Comparison of ENCODE assay signal across 10 cellular contexts in genomic region chr2:161576421-161576820, GRCh38. TPM values are rescaled to one million over a fixed set of nuclear protein-coding genes. Genes with fewer than 3 reads are reported as not detected.
DNase-seq lines count a peak whose midpoint lies in the region; ATAC-seq, FAIRE-seq and TF ChIP-seq lines count a peak whose summit lies in the region.
"Had no signal": no experiment of that assay in that cellular context is flagged by ENCODE, and none has a peak within 500 bp of the region (broad histone marks: within the 10 kb centered on the region; RNA-seq: fewer than 3 reads in every experiment).

No MANE protein-coding gene starts in this region.

- FAIRE-seq in GM19239 (lab: Jason Lieb, UNC): peak; percentile 42

- H3K79me2 ChIP-seq in DOHH2 (ENCODE audit: control insufficient read depth, low read length): no peaks in the 10 kb centered on the region

- H3K27ac ChIP-seq in DOHH2 (ENCODE audit: low read depth, low read length): no peak overlapping the region
- H3K27ac ChIP-seq: HL-60 had no signal

- no peak overlapping the region for H3K4me2 ChIP-seq in DOHH2 (ENCODE audit: low read length)

- no peaks in the 10 kb centered on the region for H3K27me3 ChIP-seq in DOHH2 (ENCODE audit: control insufficient read depth, low read length)

- CTCF ChIA-PET in WTC11 (lab: Charles Lee): interaction anchor here (0.6 to 1.2 kb wide), 8 partner anchors 24 to 850 kb away, joined by 3 to 6 read pairs (median 3); partner anchors contain the start of gene TBR1

- no peaks in the 10 kb centered on the region for H3K36me3 Mint-ChIP-seq in WTC11
- no peaks in the 10 kb centered on the region for H3K36me3 Mint-ChIP-seq in activated T-helper 2 cell treated with anti-CD3 and anti-CD28 coated beads, Interferon-gamma antibody, Interleukin-2, Interleukin-4, amounts not matched to agents 10 μg/mL and 5 μg/mL and 100 μg/mL, durations not matched to agents 14 hours and 24 hours and 36 hours (ENCODE audit: low read depth)

- H3K27ac Mint-ChIP-seq in WTC11: no peak overlapping the region
- no peak overlapping the region for H3K27ac Mint-ChIP-seq in activated T-helper 2 cell treated with anti-CD3 and anti-CD28 coated beads, Interferon-gamma antibody, Interleukin-2, Interleukin-4, amounts not matched to agents 10 μg/mL and 5 μg/mL and 100 μg/mL, durations not matched to agents 14 hours and 24 hours and 36 hours

- ATAC-seq in HG03139 (IDR thresholded peaks at IDR 0.05; ENCODE audit: unreplicated experiment): peak; percentile 77
- peak; percentile 100 for ATAC-seq in WTC11

- no peaks in the 10 kb centered on the region for H3K36me3 ChIP-seq in DOHH2 (ENCODE audit: control insufficient read depth, low read length)

- no peak overlapping the region for H3K4me3 Mint-ChIP-seq in WTC11
- no peak overlapping the region for H3K4me3 Mint-ChIP-seq in activated T-helper 2 cell treated with anti-CD3 and anti-CD28 coated beads, Interferon-gamma antibody, Interleukin-2, Interleukin-4, amounts not matched to agents 10 μg/mL and 5 μg/mL and 100 μg/mL, durations not matched to agents 14 hours and 24 hours and 36 hours (ENCODE audit: low read depth)

- H3K4me1 ChIP-seq in DOHH2 (ENCODE audit: control insufficient read depth, low read length): no peaks in the 10 kb centered on the region

- POLR2A ChIA-PET in WTC11 (lab: Charles Lee): no interaction called here

- H3K27me3 Mint-ChIP-seq in WTC11 (ENCODE audit: low read depth): no peaks in the 10 kb centered on the region
- peaks cover 8% of the 10 kb centered on the region for H3K27me3 Mint-ChIP-seq in activated T-helper 2 cell treated with anti-CD3 and anti-CD28 coated beads, Interferon-gamma antibody, Interleukin-2, Interleukin-4, amounts not matched to agents 10 μg/mL and 5 μg/mL and 100 μg/mL, durations not matched to agents 14 hours and 24 hours and 36 hours (ENCODE audit: low read depth)

- no peaks in the 10 kb centered on the region for H3F3A ChIP-seq in DOHH2 (ENCODE audit: control insufficient read depth, insufficient read depth)

- TF ChIP-seq CTCF in DOHH2 (IDR thresholded peaks at IDR 0.05; ENCODE audit: low read depth, low read length, poor library complexity, severe bottlenecking) (peak; percentile 46), WTC11 (IDR thresholded peaks at IDR 0.05) (peak; percentile 60)

- intact Hi-C loops in activated T-helper 2 cell treated with anti-CD3 and anti-CD28 coated beads, Interferon-gamma antibody, Interleukin-2, Interleukin-4, amounts not matched to agents 10 μg/mL and 5 μg/mL and 100 μg/mL, durations not matched to agents 14 hours and 24 hours and 36 hours (cut with micrococcal nuclease): no loop called here

- DNase-seq in GM19239 (ENCODE audit: insufficient read length, low spot score) (peak; percentile 9), WTC11 (ENCODE audit: low spot score) (peak; percentile 70), ecto neural progenitor cell (ENCODE audit: low spot score) (no peak), kidney glomerular epithelial cell (lab: John Stamatoyannopoulos, UW) (no peak), globus pallidus (ENCODE audit: low spot score) (no peak)
- no peak for DNase-seq in activated T-helper 2 cell treated with anti-CD3 and anti-CD28 coated beads, Interferon-gamma antibody, Interleukin-2, Interleukin-4, amounts not matched to agents 10 μg/mL and 5 μg/mL and 100 μg/mL, durations not matched to agents 14 hours and 24 hours and 36 hours (ENCODE audit: low spot score)
- DNase-seq: activated effector memory CD4-positive, alpha-beta T cell treated with Interleukin-2 at 50 U/mL for 16 hours had no signal

- no peak overlapping the region for H3K4me3 ChIP-seq in DOHH2 (ENCODE audit: low read length)

- no peaks in the 10 kb centered on the region for H3K9me3 ChIP-seq in DOHH2 (ENCODE audit: control insufficient read depth, insufficient read depth, low read length)

- peaks cover 7% of the 10 kb centered on the region; the same call in 1 of the 2 replicates for H3K9me3 Mint-ChIP-seq in WTC11
- no peaks in the 10 kb centered on the region for H3K9me3 Mint-ChIP-seq in activated T-helper 2 cell treated with anti-CD3 and anti-CD28 coated beads, Interferon-gamma antibody, Interleukin-2, Interleukin-4, amounts not matched to agents 10 μg/mL and 5 μg/mL and 100 μg/mL, durations not matched to agents 14 hours and 24 hours and 36 hours

- no peaks in the 10 kb centered on the region for H3K9me2 ChIP-seq in DOHH2 (replicated peaks; ENCODE audit: control insufficient read depth, low read length)

- no peaks in the 10 kb centered on the region for H4K20me1 ChIP-seq in DOHH2 (ENCODE audit: control insufficient read depth, insufficient read depth, low read depth, low read length)

- H3K4me1 Mint-ChIP-seq in WTC11: peaks cover 11% of the 10 kb centered on the region
- no peaks in the 10 kb centered on the region for H3K4me1 Mint-ChIP-seq in activated T-helper 2 cell treated with anti-CD3 and anti-CD28 coated beads, Interferon-gamma antibody, Interleukin-2, Interleukin-4, amounts not matched to agents 10 μg/mL and 5 μg/mL and 100 μg/mL, durations not matched to agents 14 hours and 24 hours and 36 hours (ENCODE audit: low read depth)

TF ChIP-seq in WTC11, 78 proteins besides CTCF, POLR2A, EP300 and RAD21:
- 0 out of 2 replicates have a peak, but pooled peaks have one; percentile 18 for TF ChIP-seq SP1 (CRISPR knock-in tag; conservative IDR thresholded peaks at IDR 0.05)
- no peak for TF ChIP-seq E2F4 (CRISPR knock-in tag; IDR thresholded peaks at IDR 0.05; ENCODE audit: borderline replicate concordance, low read depth)

RNA-seq across cellular contexts. Expression of gene SLC4A10, which starts 47.8 kb away (rescaled TPM):
- total RNA-seq in WTC11 (2021): 0.16 to 0.50 TPM (median 0.31 TPM) in 3 replicates
- 0.23 and 0.39 TPM in 2 replicates for total RNA-seq in activated T-helper 2 cell treated with anti-CD3 and anti-CD28 coated beads, Interferon-gamma antibody, Interleukin-2, Interleukin-4, amounts not matched to agents 10 μg/mL and 5 μg/mL and 100 μg/mL, durations not matched to agents 14 hours and 24 hours and 36 hours

Comparison
In these comparisons a context has a peak if more than half of its experiments do, and no peak if none do; other contexts are left out.
1. DNase-seq: peak in GM19239 (single experiment) and WTC11 (single experiment); none in activated T-helper 2 cell treated with anti-CD3 and anti-CD28 coated beads, Interferon-gamma antibody, Interleukin-2, Interleukin-4, amounts not matched to agents 10 μg/mL and 5 μg/mL and 100 μg/mL, durations not matched to agents 14 hours and 24 hours and 36 hours (single experiment), ecto neural progenitor cell (single experiment), kidney glomerular epithelial cell (single experiment) and globus pallidus (single experiment).